In the genomic region with DNA sequence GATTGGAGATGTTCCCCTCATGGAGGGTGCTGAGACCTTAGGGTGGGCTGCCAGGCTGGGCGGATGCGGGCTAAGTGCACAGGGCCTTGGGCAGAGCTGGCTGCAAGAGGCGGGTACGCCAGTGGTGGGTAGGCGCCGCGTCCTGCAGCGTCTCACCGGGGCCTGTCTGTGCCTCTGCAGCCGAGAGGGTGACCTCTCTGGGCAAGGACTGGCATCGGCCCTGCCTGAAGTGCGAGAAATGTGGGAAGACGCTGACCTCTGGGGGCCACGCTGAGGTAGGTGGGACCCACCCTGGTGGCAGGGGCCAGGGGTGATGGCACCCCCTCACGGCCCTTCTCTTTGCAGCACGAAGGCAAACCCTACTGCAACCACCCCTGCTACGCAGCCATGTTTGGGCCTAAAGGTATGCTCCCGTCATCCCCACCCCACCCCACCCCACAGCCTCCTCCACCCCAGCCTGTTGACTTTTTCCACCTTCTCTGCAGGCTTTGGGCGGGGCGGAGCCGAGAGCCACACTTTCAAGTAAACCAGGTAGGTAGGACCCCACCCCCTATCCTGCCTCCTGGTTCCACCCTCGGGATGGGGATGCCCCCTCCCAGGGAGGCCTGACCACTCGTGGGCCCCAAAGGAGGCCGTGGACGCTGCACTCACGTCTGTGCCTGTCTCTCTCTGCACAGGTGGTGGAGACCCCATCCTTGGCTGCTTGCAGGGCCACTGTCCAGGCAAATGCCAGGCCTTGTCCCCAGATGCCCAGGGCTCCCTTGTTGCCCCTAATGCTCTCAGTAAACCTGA, we compare ENCODE assay signal across 9 cellular contexts. TPM values are rescaled to one million over a fixed set of nuclear protein-coding genes. Genes with fewer than 3 reads are reported as not detected.
DNase-seq lines count a peak whose midpoint lies in the region; ATAC-seq and TF ChIP-seq lines count a peak whose summit lies in the region.
"Had no signal": no experiment of that assay in that cellular context is flagged by ENCODE, and none has a peak within 500 bp of the region (broad histone marks: within the 10 kb centered on the region; RNA-seq: fewer than 3 reads in every experiment).

No MANE protein-coding gene starts in this region.

- H3K4me3 Mint-ChIP-seq in activated naive CD8-positive, alpha-beta T cell treated with anti-CD3 and anti-CD28 coated beads, Interleukin-2, amount 10 ng/mL, durations not matched to agents 7 days and 5 days: peak overlapping the region; percentile 78

- H3K27me3 Mint-ChIP-seq in activated naive CD8-positive, alpha-beta T cell treated with anti-CD3 and anti-CD28 coated beads, Interleukin-2, amount 10 ng/mL, durations not matched to agents 7 days and 5 days: no peaks in the 10 kb centered on the region

- H3K4me1 ChIP-seq in heart left ventricle: peaks cover 18 to 88% (median 73%) of the 10 kb centered on the region in 12 donors
- peaks cover 30% of the 10 kb centered on the region for H3K4me1 ChIP-seq in muscle layer of colon (ENCODE audit: insufficient read depth, low read length)

- H3K9ac ChIP-seq in muscle layer of colon (ENCODE audit: low read length): no peak overlapping the region

- no peaks in the 10 kb centered on the region for H3K27me3 ChIP-seq in heart left ventricle
- peaks cover 0 to 25% of the 10 kb centered on the region in 2 donors for H3K27me3 ChIP-seq in muscle layer of colon (ENCODE audit: control insufficient read depth in 1 of 2, insufficient read depth in 2 of 2, low read length in 2 of 2)

- H3K27ac ChIP-seq in heart left ventricle (peak overlapping the region; percentile 82 to 100 (median 96)), muscle layer of colon (ENCODE audit: low read depth, low read length) (peak overlapping the region; percentile 44)

- H3K27ac Mint-ChIP-seq in activated naive CD8-positive, alpha-beta T cell treated with anti-CD3 and anti-CD28 coated beads, Interleukin-2, amount 10 ng/mL, durations not matched to agents 7 days and 5 days: peak overlapping the region; percentile 91

- intact Hi-C loops in heart left ventricle (cut with DNase I): loop anchor here in 9 of 10 donors (2.0 to 10.0 kb wide), 6 partner anchors 13 to 117 kb away; partner anchors contain the start of genes CRIP2 (in 2 of the 9) and MTA1 (in 1 of the 9)
- intact Hi-C loops in Right ventricle myocardium inferior (cut with DNase I): no loop called here

- peak overlapping the region; percentile 45 to 85 (median 70) for H3K4me3 ChIP-seq in heart left ventricle
- H3K4me3 ChIP-seq in muscle layer of colon (ENCODE audit: low read depth in 1 of 2, low read length in 2 of 2): peak overlapping the region in 1 of 2 donors; percentile 41

- DNase-seq in heart left ventricle (peak in 3 of 5 donors; percentile 26 to 62 (median 34)), Right ventricle myocardium inferior (ENCODE audit: missing footprints) (no peak), NCI-H1694 (lab: John Stamatoyannopoulos, UW) (no peak), NCI-H510A (lab: John Stamatoyannopoulos, UW) (no peak), hippocampal formation (lab: John Stamatoyannopoulos, UW) (no peak), NCI-H1930 (lab: John Stamatoyannopoulos, UW) (no peak)
- DNase-seq in activated naive CD8-positive, alpha-beta T cell treated with anti-CD3 and anti-CD28 coated beads, Interleukin-2, amount 10 ng/mL, durations not matched to agents 7 days and 5 days: peak; percentile 70
- DNase-seq: HCEC 1CT had no signal

- H3K9me3 Mint-ChIP-seq in activated naive CD8-positive, alpha-beta T cell treated with anti-CD3 and anti-CD28 coated beads, Interleukin-2, amount 10 ng/mL, durations not matched to agents 7 days and 5 days: no peaks in the 10 kb centered on the region

- ATAC-seq in heart left ventricle (no peak), Right ventricle myocardium inferior (no peak)
- ATAC-seq in activated naive CD8-positive, alpha-beta T cell treated with anti-CD3 and anti-CD28 coated beads, Interleukin-2, amount 10 ng/mL, durations not matched to agents 7 days and 5 days (ENCODE audit: low read depth): no peak

- no peak for TF ChIP-seq POLR2A in heart left ventricle (IDR thresholded peaks at IDR 0.05)

- POLR2A ChIA-PET in activated naive CD8-positive, alpha-beta T cell treated with anti-CD3 and anti-CD28 coated beads, Interleukin-2, amount 10 ng/mL, durations not matched to agents 7 days and 5 days (lab: Charles Lee): interaction anchor here (5.7 kb wide), 1 partner anchor 7 kb away, joined by 118 read pairs; no protein-coding TSS in a partner anchor

- H3K9me3 ChIP-seq in heart left ventricle (no peaks in the 10 kb centered on the region), muscle layer of colon (ENCODE audit: low read length) (no peaks in the 10 kb centered on the region)

- H3K36me3 ChIP-seq in heart left ventricle (peaks cover 0 to 9% (median 0%) of the 10 kb centered on the region in 9 donors), muscle layer of colon (ENCODE audit: insufficient read depth, low read length) (no peaks in the 10 kb centered on the region)

- H3K36me3 Mint-ChIP-seq in activated naive CD8-positive, alpha-beta T cell treated with anti-CD3 and anti-CD28 coated beads, Interleukin-2, amount 10 ng/mL, durations not matched to agents 7 days and 5 days: no peaks in the 10 kb centered on the region

- TF ChIP-seq CTCF in heart left ventricle (IDR thresholded peaks at IDR 0.05): peak in 1 of 12 donors; percentile 4

- 67 to 74% (median 68%) methylated on average over 17 to 26 of the region's 26 CpGs for WGBS in heart left ventricle, 4 donors

- peaks cover 20% of the 10 kb centered on the region for H3K4me1 Mint-ChIP-seq in activated naive CD8-positive, alpha-beta T cell treated with anti-CD3 and anti-CD28 coated beads, Interleukin-2, amount 10 ng/mL, durations not matched to agents 7 days and 5 days

RNA-seq across cellular contexts. Expression of gene CRIP1, which starts 1.5 kb away (rescaled TPM):
- 100 to 1,000 TPM in 1 of 9 donors, 10 to 100 TPM in 8; 12.1 to 195 (median 56.9) TPM for total RNA-seq in heart left ventricle
- 100 to 1,000 TPM in 1 of 2 donors, 10 to 100 TPM in 1; 81.1 to 109 TPM for polyA plus RNA-seq in heart left ventricle
- total RNA-seq in Right ventricle myocardium inferior: 82.0 TPM
- total RNA-seq in activated naive CD8-positive, alpha-beta T cell treated with anti-CD3 and anti-CD28 coated beads, Interleukin-2, amount 10 ng/mL, durations not matched to agents 7 days and 5 days: 100 to 1,000 TPM; 445 to 453 TPM

RNA-seq across cellular contexts. Expression of gene TEDC1, which starts 2.9 kb away (rescaled TPM):
- total RNA-seq in heart left ventricle: 10 to 100 TPM in 1 of 9 donors, 1 to 10 TPM in 7, under 1 TPM in 1; 0.94 to 12.4 (median 3.2) TPM
- polyA plus RNA-seq in heart left ventricle: 1 to 10 TPM; 4.8 to 6.7 TPM
- total RNA-seq in Right ventricle myocardium inferior: 6.4 TPM
- total RNA-seq in activated naive CD8-positive, alpha-beta T cell treated with anti-CD3 and anti-CD28 coated beads, Interleukin-2, amount 10 ng/mL, durations not matched to agents 7 days and 5 days: 10 to 100 TPM; 43.3 to 47.6 TPM

RNA-seq across cellular contexts. Expression of gene CRIP2, which starts 13.6 kb away (rescaled TPM):
- total RNA-seq in heart left ventricle (1,000 to 10,000 TPM in 2 of 9 donors, 100 to 1,000 TPM in 7; 695 to 1,715 (median 851) TPM), Right ventricle myocardium inferior (1,081 TPM)
- polyA plus RNA-seq in heart left ventricle: 1,000 to 10,000 TPM in 1 of 2 donors, 100 to 1,000 TPM in 1; 829 to 1,402 TPM
- 1 to 10 TPM; 1.2 to 1.6 TPM for total RNA-seq in activated naive CD8-positive, alpha-beta T cell treated with anti-CD3 and anti-CD28 coated beads, Interleukin-2, amount 10 ng/mL, durations not matched to agents 7 days and 5 days

RNA-seq across cellular contexts. Expression of gene TMEM121, which starts 38.2 kb away (rescaled TPM):
- total RNA-seq in heart left ventricle (1 to 10 TPM; 1.0 to 4.4 (median 2.0) TPM), Right ventricle myocardium inferior (3.4 TPM)
- 1 to 10 TPM; 1.1 to 1.5 TPM for polyA plus RNA-seq in heart left ventricle
- total RNA-seq in activated naive CD8-positive, alpha-beta T cell treated with anti-CD3 and anti-CD28 coated beads, Interleukin-2, amount 10 ng/mL, durations not matched to agents 7 days and 5 days: 1 to 10 TPM; 8.1 to 8.8 TPM

Comparison
In these comparisons a context has a peak if more than half of its experiments do, and no peak if none do; other contexts are left out.
1. DNase-seq: peak in heart left ventricle (3 of 5) and activated naive CD8-positive, alpha-beta T cell treated with anti-CD3 and anti-CD28 coated beads, Interleukin-2, amount 10 ng/mL, durations not matched to agents 7 days and 5 days (single experiment); none in Right ventricle myocardium inferior (single experiment), NCI-H1694 (single experiment), NCI-H510A (single experiment), hippocampal formation (0 of 2) and NCI-H1930 (0 of 2).
2. RNA of gene CRIP2, which starts 13.6 kb away (total RNA-seq): 1,081 TPM in Right ventricle myocardium inferior (single experiment) and 695 to 1,715 TPM in heart left ventricle; 1.2 to 1.6 TPM in activated naive CD8-positive, alpha-beta T cell treated with anti-CD3 and anti-CD28 coated beads, Interleukin-2, amount 10 ng/mL, durations not matched to agents 7 days and 5 days; every median in the first group is over 100 times any median in the second.